ENCODE assay signal across 10 cellular contexts in genomic region chr11:86486261-86487030, GRCh38.
DNase-seq lines count a peak whose midpoint lies in the region; ATAC-seq and TF ChIP-seq lines count a peak whose summit lies in the region.
"Had no signal": no experiment of that assay in that cellular context is flagged by ENCODE, and none has a peak within 500 bp of the region (broad histone marks: within the 10 kb centered on the region; RNA-seq: fewer than 3 reads in every experiment).

No MANE protein-coding gene starts in this region.

- peaks cover 3% of the 10 kb centered on the region for H3K36me3 Mint-ChIP-seq in effector memory CD8-positive, alpha-beta T cell (ENCODE audit: insufficient read depth)
- no peaks in the 10 kb centered on the region for H3K36me3 Mint-ChIP-seq in CD14-positive monocyte
- H3K36me3 Mint-ChIP-seq: IgD-negative memory B cell had no signal

- DNase-seq in DMS153 (lab: John Stamatoyannopoulos, UW) (peak; percentile 45), DMS153 treated with DMSO at 0.1 percent for 48 hours (lab: John Stamatoyannopoulos, UW; ENCODE audit: unreplicated experiment) (no peak), NCI-H2171 (lab: John Stamatoyannopoulos, UW) (peak; percentile 39), CD14-positive monocyte (ENCODE audit: low spot score) (no peak), iPS-NIHi7 (ENCODE audit: extremely low spot score) (no peak)
- peak; percentile 40 to 55 (median 54) for DNase-seq in effector memory CD8-positive, alpha-beta T cell
- peak; percentile 6 to 25 for DNase-seq in stimulated activated CD8-positive, alpha-beta memory T cell treated with anti-CD3 and anti-CD28 coated beads, Interleukin-4, amount 100 ng/mL, for 1 hour (ENCODE audit: low read depth in 2 of 2, low spot score in 1 of 2)
- DNase-seq: HCEC 1CT had no signal

- H3K9me3 Mint-ChIP-seq in effector memory CD8-positive, alpha-beta T cell, result no peaks in the 10 kb centered on the region
- no peaks in the 10 kb centered on the region for H3K9me3 Mint-ChIP-seq in CD14-positive monocyte
- H3K9me3 Mint-ChIP-seq: IgD-negative memory B cell had no signal

- H3K27me3 Mint-ChIP-seq in effector memory CD8-positive, alpha-beta T cell, result no peaks in the 10 kb centered on the region
- H3K27me3 Mint-ChIP-seq in CD14-positive monocyte (ENCODE audit: low read depth in 3 of 3), result no peaks in the 10 kb centered on the region

- H3K4me3 Mint-ChIP-seq in effector memory CD8-positive, alpha-beta T cell, result peak overlapping the region; percentile 35 to 52
- no peak overlapping the region for H3K4me3 Mint-ChIP-seq in CD14-positive monocyte
- H3K4me3 Mint-ChIP-seq: IgD-negative memory B cell had no signal

- intact Hi-C loops in CD14-positive monocyte (cut with micrococcal nuclease), result no loop called here

- H3K27ac Mint-ChIP-seq in effector memory CD8-positive, alpha-beta T cell, result peak overlapping the region; percentile 71 to 79
- no peak overlapping the region for H3K27ac Mint-ChIP-seq in CD14-positive monocyte
- H3K27ac Mint-ChIP-seq: IgD-negative memory B cell had no signal

- no peak for TF ChIP-seq CTCF in CD14-positive monocyte (IDR thresholded peaks at IDR 0.05)

- H3K4me1 Mint-ChIP-seq in effector memory CD8-positive, alpha-beta T cell (ENCODE audit: low read depth in 2 of 2), result peaks cover 17 to 29% of the 10 kb centered on the region in 2 donors
- H3K4me1 Mint-ChIP-seq in CD14-positive monocyte, result no peaks in the 10 kb centered on the region
- H3K4me1 Mint-ChIP-seq: IgD-negative memory B cell had no signal

- ATAC-seq in effector memory CD8-positive, alpha-beta T cell (replicated peaks), result peak; percentile 99
- no peak for ATAC-seq in HG02973 (IDR thresholded peaks at IDR 0.05; ENCODE audit: unreplicated experiment)

Comparison
In these comparisons a context has a peak if more than half of its experiments do, and no peak if none do; other contexts are left out.
1. DNase-seq: peak in DMS153 (single experiment), NCI-H2171 (single experiment), effector memory CD8-positive, alpha-beta T cell (3 of 3) and stimulated activated CD8-positive, alpha-beta memory T cell treated with anti-CD3 and anti-CD28 coated beads, Interleukin-4, amount 100 ng/mL, for 1 hour (2 of 2); none in DMS153 treated with DMSO at 0.1 percent for 48 hours (single experiment), CD14-positive monocyte (single experiment) and iPS-NIHi7 (single experiment).
2. H3K27ac Mint-ChIP-seq: peak in effector memory CD8-positive, alpha-beta T cell (2 of 2); none in CD14-positive monocyte (0 of 7).
3. H3K4me3 Mint-ChIP-seq: peak in effector memory CD8-positive, alpha-beta T cell (2 of 2); none in CD14-positive monocyte (0 of 2).